ENCODE assay signal across 16 cellular contexts in the genomic region with DNA sequence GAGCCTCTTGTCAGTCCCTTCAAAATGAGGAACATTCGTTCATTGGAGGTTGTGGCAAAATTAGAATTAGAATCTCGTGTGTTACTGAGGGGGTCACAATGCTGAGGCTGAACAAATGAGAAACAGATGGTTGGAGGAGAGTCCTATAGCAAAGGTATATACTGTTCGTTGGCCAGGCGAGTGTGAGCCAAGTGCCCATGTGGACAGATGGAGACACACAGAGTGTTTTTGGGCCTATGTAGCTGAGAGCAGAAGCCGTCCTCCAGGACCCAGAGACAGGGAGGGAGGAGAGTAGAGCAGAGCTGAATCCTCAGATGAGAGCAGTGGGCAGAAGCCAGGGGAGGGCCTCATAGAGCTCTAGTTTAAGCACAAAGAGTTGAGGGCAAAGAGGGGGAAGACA.
DNase-seq lines count a peak whose midpoint lies in the region; ATAC-seq and TF ChIP-seq lines count a peak whose summit lies in the region.
"Had no signal": no experiment of that assay in that cellular context is flagged by ENCODE, and none has a peak within 500 bp of the region (broad histone marks: within the 10 kb centered on the region; RNA-seq: fewer than 3 reads in every experiment).

No MANE protein-coding gene starts in this region.

- TF ChIP-seq POLR2A in vagina (IDR thresholded peaks at IDR 0.05) (no peak), spleen (IDR thresholded peaks at IDR 0.05) (no peak)

- H3K4me3 ChIP-seq in coronary artery: no peak overlapping the region
- no peak overlapping the region for H3K4me3 ChIP-seq in naive thymus-derived CD4-positive, alpha-beta T cell (ENCODE audit: low read length)
- H3K4me3 ChIP-seq in vagina: no peak overlapping the region
- no peak overlapping the region for H3K4me3 ChIP-seq in spleen
- H3K4me3 ChIP-seq: BLaER1 treated with 17β-estradiol and CSF1 and Interleukin-3, amounts not matched to agents 10 nM and 100 nM had no signal

- peaks cover 0 to 5% (median 0%) of the 10 kb centered on the region in 5 donors for H3K27me3 Mint-ChIP-seq in naive thymus-derived CD4-positive, alpha-beta T cell

- H3K4me1 ChIP-seq in naive thymus-derived CD4-positive, alpha-beta T cell (ENCODE audit: control insufficient read depth in 2 of 2, insufficient read depth in 2 of 2, low read length in 2 of 2): no peaks in the 10 kb centered on the region
- H3K4me1 ChIP-seq in vagina (peaks cover 52% of the 10 kb centered on the region), spleen (no peaks in the 10 kb centered on the region)

- CTCF ChIA-PET in naive thymus-derived CD4-positive, alpha-beta T cell (lab: Charles Lee): no interaction called here

- H3K27ac Mint-ChIP-seq in naive thymus-derived CD4-positive, alpha-beta T cell: no peak overlapping the region
- H3K27ac Mint-ChIP-seq: CD8-positive, alpha-beta T cell had no signal

- DNase-seq in coronary artery (ENCODE audit: low spot score): no peak
- DNase-seq in naive thymus-derived CD4-positive, alpha-beta T cell: no peak
- peak; percentile 62 for DNase-seq in superior temporal gyrus (ENCODE audit: extremely low spot score)
- no peak for DNase-seq in vagina (ENCODE audit: extremely low spot score in 2 of 2)
- no peak for DNase-seq in spleen
- no peak for DNase-seq in activated CD4-positive, alpha-beta T cell treated with anti-CD3 and anti-CD28 coated beads for 4 hours
- no peak for DNase-seq in AG20443 (ENCODE audit: low spot score)
- DNase-seq: Calu3; CD8-positive, alpha-beta T cell; KBM-7; NCI-H1105; NCI-H1694; NCI-H226; PC-3 had no signal

- POLR2A ChIA-PET in naive thymus-derived CD4-positive, alpha-beta T cell (lab: Charles Lee): no interaction called here

- WGBS in spleen, 5 donors: 84 to 92% (median 91%) methylated on average over 5 of the region's 5 CpGs

- H3K4me3 Mint-ChIP-seq in naive thymus-derived CD4-positive, alpha-beta T cell: no peak overlapping the region
- H3K4me3 Mint-ChIP-seq: CD8-positive, alpha-beta T cell had no signal

- H3K36me3 Mint-ChIP-seq in naive thymus-derived CD4-positive, alpha-beta T cell: no peaks in the 10 kb centered on the region
- H3K36me3 Mint-ChIP-seq: CD8-positive, alpha-beta T cell had no signal

- peaks cover 0 to 2% (median 0%) of the 10 kb centered on the region in 11 donors for H3K9me3 Mint-ChIP-seq in naive thymus-derived CD4-positive, alpha-beta T cell
- H3K9me3 Mint-ChIP-seq: CD8-positive, alpha-beta T cell had no signal

- H3K4me1 Mint-ChIP-seq in naive thymus-derived CD4-positive, alpha-beta T cell: no peaks in the 10 kb centered on the region

- no peaks in the 10 kb centered on the region for H3K9me3 ChIP-seq in naive thymus-derived CD4-positive, alpha-beta T cell (ENCODE audit: control insufficient read depth in 2 of 3, low read length in 3 of 3)
- H3K9me3 ChIP-seq in vagina (no peaks in the 10 kb centered on the region), spleen (no peaks in the 10 kb centered on the region)
- H3K9me3 ChIP-seq: BLaER1 treated with 17β-estradiol and CSF1 and Interleukin-3, amounts not matched to agents 10 nM and 100 nM had no signal

- no peaks in the 10 kb centered on the region for H3K27me3 ChIP-seq in naive thymus-derived CD4-positive, alpha-beta T cell (ENCODE audit: control insufficient read depth in 2 of 2, insufficient read depth in 2 of 2, low read length in 2 of 2)
- H3K27me3 ChIP-seq in vagina: no peaks in the 10 kb centered on the region
- no peaks in the 10 kb centered on the region for H3K27me3 ChIP-seq in spleen (replicated peaks in 1 of 7)
- H3K27me3 ChIP-seq: BLaER1 treated with 17β-estradiol and CSF1 and Interleukin-3, amounts not matched to agents 10 nM and 100 nM had no signal

- H3K27ac ChIP-seq in coronary artery: peak overlapping the region; percentile 77 to 89
- H3K27ac ChIP-seq in naive thymus-derived CD4-positive, alpha-beta T cell (ENCODE audit: low read depth, low read length): no peak overlapping the region
- peak overlapping the region; percentile 89 for H3K27ac ChIP-seq in vagina
- H3K27ac ChIP-seq in spleen: no peak overlapping the region
- H3K27ac ChIP-seq: BLaER1 treated with 17β-estradiol and CSF1 and Interleukin-3, amounts not matched to agents 10 nM and 100 nM had no signal

- no peak for TF ChIP-seq CTCF in coronary artery (IDR thresholded peaks at IDR 0.05)
- TF ChIP-seq CTCF in vagina (IDR thresholded peaks at IDR 0.05): no peak
- no peak for TF ChIP-seq CTCF in spleen (IDR thresholded peaks at IDR 0.05 in 8 of 11, conservative IDR thresholded peaks at IDR 0.05 in 3 of 11)

- no peaks in the 10 kb centered on the region for H3K36me3 ChIP-seq in naive thymus-derived CD4-positive, alpha-beta T cell (ENCODE audit: control insufficient read depth in 2 of 3, insufficient read depth in 3 of 3, low read length in 3 of 3)
- H3K36me3 ChIP-seq in vagina (no peaks in the 10 kb centered on the region), spleen (no peaks in the 10 kb centered on the region)
- H3K36me3 ChIP-seq: BLaER1 treated with 17β-estradiol and CSF1 and Interleukin-3, amounts not matched to agents 10 nM and 100 nM had no signal

- intact Hi-C loops in naive thymus-derived CD4-positive, alpha-beta T cell (cut with micrococcal nuclease): no loop called here
- intact Hi-C loops in vagina (cut with DNase I) (no loop called here), spleen (cut with DNase I; ENCODE audit: low total_unique reads) (no loop called here)

- peak; percentile 18 for ATAC-seq in naive thymus-derived CD4-positive, alpha-beta T cell
- ATAC-seq in GM18873 (IDR thresholded peaks at IDR 0.05; ENCODE audit: low FRiP score, unreplicated experiment): no peak
- ATAC-seq: CD8-positive, alpha-beta T cell; PC-3 had no signal

Comparison
In these comparisons a context has a peak if more than half of its experiments do, and no peak if none do; other contexts are left out.
1. H3K27ac ChIP-seq: peak in coronary artery (2 of 2) and vagina (single experiment); none in naive thymus-derived CD4-positive, alpha-beta T cell (single experiment) and spleen (0 of 8).